In the genomic region with DNA sequence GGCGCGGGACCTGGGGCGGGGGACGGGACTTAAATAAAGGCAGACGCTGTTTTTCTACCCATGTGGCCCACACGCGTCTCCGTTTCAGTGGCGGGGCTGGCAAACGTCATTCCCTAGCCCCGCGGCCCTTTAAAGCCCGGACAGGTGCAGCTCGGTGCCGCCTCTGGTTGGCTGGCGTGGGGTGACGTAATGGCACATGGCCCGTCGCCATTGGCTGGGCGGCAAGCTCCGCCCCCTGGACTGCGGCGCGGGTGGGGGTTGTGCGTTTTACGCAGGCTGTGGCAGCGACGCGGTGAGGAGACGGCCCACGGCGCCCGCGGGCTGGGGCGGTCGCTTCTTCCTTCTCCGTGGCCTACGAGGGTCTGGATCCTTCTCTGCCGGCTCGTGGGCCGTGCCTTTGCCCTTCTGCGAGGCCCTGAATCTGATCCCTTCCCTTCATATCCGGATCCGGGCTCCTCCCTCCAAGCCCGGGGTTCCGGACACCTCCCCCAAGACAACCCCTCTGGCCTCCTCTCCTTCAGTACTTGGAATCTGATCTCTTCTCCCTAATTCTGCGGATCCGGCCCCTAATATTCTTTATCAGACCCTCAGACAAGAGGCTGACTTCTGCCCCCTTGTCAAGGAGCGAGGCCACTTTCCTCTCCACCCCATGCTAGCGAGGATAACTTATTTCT, we compare ENCODE assay signal across 8 cellular contexts. TPM values are rescaled to one million over a fixed set of nuclear protein-coding genes. Genes with fewer than 3 reads are reported as not detected.
DNase-seq lines count a peak whose midpoint lies in the region; ATAC-seq, FAIRE-seq and TF ChIP-seq lines count a peak whose summit lies in the region.

A gene with protein sequence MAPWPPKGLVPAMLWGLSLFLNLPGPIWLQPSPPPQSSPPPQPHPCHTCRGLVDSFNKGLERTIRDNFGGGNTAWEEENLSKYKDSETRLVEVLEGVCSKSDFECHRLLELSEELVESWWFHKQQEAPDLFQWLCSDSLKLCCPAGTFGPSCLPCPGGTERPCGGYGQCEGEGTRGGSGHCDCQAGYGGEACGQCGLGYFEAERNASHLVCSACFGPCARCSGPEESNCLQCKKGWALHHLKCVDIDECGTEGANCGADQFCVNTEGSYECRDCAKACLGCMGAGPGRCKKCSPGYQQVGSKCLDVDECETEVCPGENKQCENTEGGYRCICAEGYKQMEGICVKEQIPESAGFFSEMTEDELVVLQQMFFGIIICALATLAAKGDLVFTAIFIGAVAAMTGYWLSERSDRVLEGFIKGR (plus strand): TSS at position 274 of the 674 bp plus-strand sequence. CDS start 605 bp downstream, outside the sequence.

- peak within 1 kb of the TSS; percentile 87 for H3K27ac ChIP-seq in A673 (ENCODE audit: low read depth, low read length, poor library complexity, severe bottlenecking)
- peak within 1 kb of the TSS; percentile 65 for H3K27ac ChIP-seq in WERI-Rb-1
- H3K27ac ChIP-seq in mammary epithelial cell (ENCODE audit: insufficient read depth, low read depth, low read length), result peak within 1 kb of the TSS; percentile 71
- peak within 1 kb of the TSS; percentile 85 to 98 for H3K27ac ChIP-seq in small intestine (ENCODE audit: low read depth in 1 of 2, low read length in 1 of 2)

- intact Hi-C loops in A673 (cut with micrococcal nuclease; ENCODE audit: unreplicated experiment) (no loop called here), mammary epithelial cell (cut with micrococcal nuclease) (loop anchor here (2.0 to 5.0 kb wide), 7 partner anchors 17 to 389 kb away; a partner anchor contains a TSS)

- peaks cover 15% of the 10 kb centered on the region for H3K4me1 ChIP-seq in A673 (ENCODE audit: insufficient read depth, low read length, poor library complexity, severe bottlenecking)
- peaks cover 20% of the 10 kb centered on the region for H3K4me1 ChIP-seq in mammary epithelial cell (ENCODE audit: insufficient read depth, low read length)
- peaks cover 3 to 5% of the 10 kb centered on the region in 2 donors for H3K4me1 ChIP-seq in small intestine (ENCODE audit: control insufficient read depth in 2 of 2, insufficient read depth in 1 of 2, low read depth in 1 of 2, low read length in 1 of 2)

- H2AFZ ChIP-seq in mammary epithelial cell (ENCODE audit: low read depth, low read length), result peak within 1 kb of the TSS; percentile 94

- no peaks in the 10 kb centered on the region for H3K9me3 ChIP-seq in A673 (ENCODE audit: low read depth, low read length, poor library complexity, severe bottlenecking)
- no peaks in the 10 kb centered on the region for H3K9me3 ChIP-seq in WERI-Rb-1 (ENCODE audit: severe bottlenecking)
- no peaks in the 10 kb centered on the region for H3K9me3 ChIP-seq in mammary epithelial cell (replicated peaks; ENCODE audit: insufficient read depth, low read length)
- no peaks in the 10 kb centered on the region for H3K9me3 ChIP-seq in small intestine (ENCODE audit: control insufficient read depth, low read depth)

- H3K9ac ChIP-seq in mammary epithelial cell (ENCODE audit: insufficient read depth, low read length), result peak within 1 kb of the TSS; percentile 56

- H3K4me3 ChIP-seq in A673 (ENCODE audit: low read depth, low read length, poor library complexity, severe bottlenecking) (peak within 1 kb of the TSS; percentile 65), WERI-Rb-1 (ENCODE audit: low read depth, low read length) (peak within 1 kb of the TSS; percentile 78), mammary epithelial cell (replicated peaks in 1 of 3; ENCODE audit: insufficient read depth in 1 of 3, low read depth in 2 of 3, low read length in 3 of 3) (peak within 1 kb of the TSS; percentile 66 to 91 (median 79)), small intestine (ENCODE audit: low read depth in 1 of 2, low read length in 2 of 2) (peak within 1 kb of the TSS; percentile 71 to 77)

- dilution Hi-C loops in mammary epithelial cell (cut with HindIII; ENCODE audit: low sequenced_read_pairs), result no loop called here

- H3K27me3 ChIP-seq in A673 (replicated peaks; ENCODE audit: insufficient read depth, low read depth, low read length, poor library complexity) (no peaks in the 10 kb centered on the region), WERI-Rb-1 (ENCODE audit: insufficient read depth, low read depth, severe bottlenecking) (no peaks in the 10 kb centered on the region), mammary epithelial cell (ENCODE audit: insufficient read depth, low read length) (no peaks in the 10 kb centered on the region), small intestine (ENCODE audit: control insufficient read depth in 2 of 2, insufficient read depth in 2 of 2, low read length in 2 of 2) (no peaks in the 10 kb centered on the region)

- ATAC-seq in GM18861 (IDR thresholded peaks at IDR 0.05; ENCODE audit: unreplicated experiment), result peak; percentile 75
- ATAC-seq in HG03095 (IDR thresholded peaks at IDR 0.05; ENCODE audit: unreplicated experiment), result peak; percentile 89

- DNase-seq in A673 (ENCODE audit: low spot score) (peak; percentile 97), NCI-H2196 treated with DMSO at 0.1 percent for 48 hours (lab: John Stamatoyannopoulos, UW; ENCODE audit: unreplicated experiment) (peak; percentile 69), WERI-Rb-1 (peak; percentile 95), mammary epithelial cell (peak; percentile 89), iPS-NIHi7 (ENCODE audit: extremely low spot score) (peak; percentile 92), small intestine (peak; percentile 97)

- H3K36me3 ChIP-seq in A673 (ENCODE audit: insufficient read depth, low read length, poor library complexity, severe bottlenecking) (peaks cover 7% of the 10 kb centered on the region), WERI-Rb-1 (peaks cover 5% of the 10 kb centered on the region), mammary epithelial cell (ENCODE audit: insufficient read depth, low read length) (no peaks in the 10 kb centered on the region), small intestine (ENCODE audit: control insufficient read depth in 2 of 2, insufficient read depth in 2 of 2, low read length in 2 of 2) (peaks cover 0 to 6% of the 10 kb centered on the region in 2 donors)

- BruUV-seq in A673 (replicated peaks; lab: Mats Ljungman, UMichigan) (no TSS peak), mammary epithelial cell (replicated peaks; lab: Mats Ljungman, UMichigan) (TSS peak; percentile 54)

- no peaks in the 10 kb centered on the region for H3K79me2 ChIP-seq in mammary epithelial cell (ENCODE audit: insufficient read depth, low read length)

- POLR2A ChIA-PET in A673 (lab: Charles Lee; ENCODE audit: low non-redundant PET), result no interaction called here

- CTCF ChIA-PET in A673 (lab: Charles Lee), result interaction anchor here (2.0 kb wide), 1 partner anchor 13 kb away, joined by 27 read pairs; no protein-coding TSS in a partner anchor
- CTCF ChIA-PET in mammary epithelial cell (lab: Charles Lee; ENCODE audit: low non-redundant PET), result interaction anchor here (0.6 to 1.6 kb wide), 5 partner anchors 8 to 352 kb away, joined by 3 to 7 read pairs (median 3); no protein-coding TSS in a partner anchor

- under 1% methylated on average over 17 of the region's 50 CpGs for WGBS in mammary epithelial cell (ENCODE audit: low coverage, missing lambda C conversion rate)
- WGBS in small intestine, 3 donors, result 0 to 1% (median 0%) methylated on average over 43 to 50 of the region's 50 CpGs

- TF ChIP-seq CTCF in A673 (conservative IDR thresholded peaks at IDR 0.05; ENCODE audit: low read depth, low read length), result no peak
- TF ChIP-seq CTCF in WERI-Rb-1 (IDR thresholded peaks at IDR 0.05; ENCODE audit: low read depth, low read length), result no peak
- no peak for TF ChIP-seq CTCF in mammary epithelial cell (conservative IDR thresholded peaks at IDR 0.05 in 1 of 2, IDR thresholded peaks at IDR 0.05 in 1 of 2; ENCODE audit: extremely low read depth in 1 of 2, insufficient read depth in 1 of 2, low read depth in 1 of 2, low read length in 2 of 2)

- peak within 1 kb of the TSS; percentile 100 for H3K4me2 ChIP-seq in mammary epithelial cell (ENCODE audit: insufficient read depth, low read depth, low read length)

- FAIRE-seq in small intestine (lab: Jason Lieb, UNC), result no peak

- in situ Hi-C loops in mammary epithelial cell (cut with MboI; ENCODE audit: low sequenced_read_pairs in 2 of 2), result no loop called here

- H4K20me1 ChIP-seq in mammary epithelial cell (ENCODE audit: insufficient read depth, low read length), result no peaks in the 10 kb centered on the region

RNA-seq across cellular contexts. Expression of the gene that starts here (rescaled TPM):
- total RNA-seq in A673 (2021) (13.2 and 20.3 TPM in 2 replicates), mammary epithelial cell (10 to 100 TPM; 12.6 to 18.2 TPM)
- polyA plus RNA-seq in mammary epithelial cell (13.0 TPM), small intestine (10 to 100 TPM; 16.2 to 34.3 (median 30.0) TPM)
- polyA minus RNA-seq in mammary epithelial cell, result 13.6 TPM

Comparison
In these comparisons a context has a peak if more than half of its experiments do, and no peak if none do; other contexts are left out.
1. Peak in every context shown above with its lines: DNase-seq, ATAC-seq, H3K4me3 ChIP-seq and H3K27ac ChIP-seq.